19 cellular contexts compared by ENCODE assay signal in the genomic region with DNA sequence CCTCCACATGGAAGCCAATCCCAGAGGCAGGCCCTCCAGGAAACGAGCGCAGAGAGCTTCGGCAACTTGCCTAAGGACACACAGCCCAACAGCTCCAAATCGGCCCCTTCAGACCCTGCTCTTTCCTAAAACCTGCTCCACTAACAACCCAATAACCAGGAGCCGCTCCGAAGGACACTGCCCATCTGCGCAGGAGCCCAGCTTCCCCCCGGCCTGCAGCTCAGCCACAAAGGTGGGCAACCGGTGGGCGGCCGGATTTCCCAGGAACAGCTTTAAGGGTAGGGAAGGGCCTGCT. TPM values are rescaled to one million over a fixed set of nuclear protein-coding genes. Genes with fewer than 3 reads are reported as not detected.
A peak's percentile ranks its signal among the peaks of the same experiment; 100 is the strongest.
DNase-seq lines count a peak whose midpoint lies in the region; ATAC-seq and TF ChIP-seq lines count a peak whose summit lies in the region.
"Had no signal": no experiment of that assay in that cellular context is flagged by ENCODE, and none has a peak within 500 bp of the region (broad histone marks: within the 10 kb centered on the region; RNA-seq: fewer than 3 reads in every experiment).

No MANE protein-coding gene starts in this region.

- CTCF ChIA-PET in CD4-positive, alpha-beta T cell (lab: Charles Lee): no interaction called here

- H3K27ac Mint-ChIP-seq in CD4-positive, alpha-beta T cell: peak overlapping the region; percentile 14
- H3K27ac Mint-ChIP-seq in effector memory CD8-positive, alpha-beta T cell: peak overlapping the region; percentile 73 to 94
- H3K27ac Mint-ChIP-seq: GM23338, IgD-negative memory B cell had no signal

- H3K4me3 ChIP-seq in BLaER1: no peak overlapping the region
- no peak overlapping the region for H3K4me3 ChIP-seq in osteoblast (ENCODE audit: insufficient read depth, low read length)
- H3K4me3 ChIP-seq: GM23338, HAP-1 had no signal

- peaks cover 99% of the 10 kb centered on the region for H3K36me3 ChIP-seq in BLaER1
- peaks cover 26% of the 10 kb centered on the region for H3K36me3 ChIP-seq in osteoblast (ENCODE audit: insufficient read depth, low read length)

- no peaks in the 10 kb centered on the region for H3K27me3 Mint-ChIP-seq in CD4-positive, alpha-beta T cell
- H3K27me3 Mint-ChIP-seq in effector memory CD8-positive, alpha-beta T cell: no peaks in the 10 kb centered on the region
- H3K27me3 Mint-ChIP-seq: IgD-negative memory B cell had no signal

- POLR2A ChIA-PET in CD4-positive, alpha-beta T cell (lab: Charles Lee): interaction anchor here (1.2 to 1.9 kb wide), 2 partner anchors 14 to 16 kb away, joined by 4 to 5 read pairs; partner anchors contain the start of gene RAB35

- no peak overlapping the region for H2AFZ ChIP-seq in osteoblast (ENCODE audit: low read length)
- H2AFZ ChIP-seq: GM23338 had no signal

- peaks cover 54% of the 10 kb centered on the region for H3K4me1 ChIP-seq in BLaER1
- H3K4me1 ChIP-seq in osteoblast (ENCODE audit: insufficient read depth, low read length): no peaks in the 10 kb centered on the region
- H3K4me1 ChIP-seq: HAP-1 had no signal

- no peaks in the 10 kb centered on the region for H3K9me3 Mint-ChIP-seq in CD4-positive, alpha-beta T cell
- no peaks in the 10 kb centered on the region for H3K9me3 Mint-ChIP-seq in effector memory CD8-positive, alpha-beta T cell
- H3K9me3 Mint-ChIP-seq: GM23338, IgD-negative memory B cell had no signal

- peaks cover 21% of the 10 kb centered on the region for H3K4me1 Mint-ChIP-seq in CD4-positive, alpha-beta T cell (ENCODE audit: low read depth)
- peaks cover 40 to 41% of the 10 kb centered on the region in 2 donors for H3K4me1 Mint-ChIP-seq in effector memory CD8-positive, alpha-beta T cell (ENCODE audit: low read depth in 2 of 2)

- DNase-seq in CD4-positive, alpha-beta T cell: no peak
- DNase-seq in effector memory CD8-positive, alpha-beta T cell: no peak
- DNase-seq in osteoblast (ENCODE audit: insufficient read length, low spot score, missing footprints) (peak; percentile 36), NCI-H526 treated with DMSO at 0.1 percent for 48 hours (lab: John Stamatoyannopoulos, UW) (no peak), T-helper 9 cell (no peak), cortex of kidney (lab: John Stamatoyannopoulos, UW) (no peak)
- DNase-seq: MM.1S, NCI-H1417, NCI-H1694 treated with DMSO at 0.1 percent for 48 hours, NCI-H2081, NCI-H2227 treated with DMSO at 0.1 percent for 48 hours, NCI-H69, RPMI8226, SHP77 treated with DMSO at 0.1 percent for 48 hours had no signal

- peaks cover 100% of the 10 kb centered on the region for H4K20me1 ChIP-seq in BLaER1
- H4K20me1 ChIP-seq in osteoblast (ENCODE audit: insufficient read depth, low read length): peaks cover 53% of the 10 kb centered on the region

- H3K27me3 ChIP-seq in BLaER1 (no peaks in the 10 kb centered on the region), osteoblast (ENCODE audit: insufficient read depth, low read length) (no peaks in the 10 kb centered on the region)
- no peaks in the 10 kb centered on the region for H3K27me3 ChIP-seq in CD4-positive, alpha-beta T cell (ENCODE audit: control insufficient read depth, insufficient read depth, low read length)

- H3K9me3 ChIP-seq in BLaER1 (no peaks in the 10 kb centered on the region), osteoblast (ENCODE audit: low read depth, low read length) (no peaks in the 10 kb centered on the region)
- H3K9me3 ChIP-seq in CD4-positive, alpha-beta T cell (ENCODE audit: control insufficient read depth, low read length): no peaks in the 10 kb centered on the region
- H3K9me3 ChIP-seq: HAP-1 had no signal

- peak overlapping the region; percentile 84; the same call in 1 of the 2 replicates for H3K4me2 ChIP-seq in BLaER1
- H3K4me2 ChIP-seq in osteoblast (ENCODE audit: insufficient read depth, low read length): no peak overlapping the region
- H3K4me2 ChIP-seq: GM23338, KMS-11 had no signal

- peaks cover 88% of the 10 kb centered on the region for H3K36me3 Mint-ChIP-seq in CD4-positive, alpha-beta T cell (ENCODE audit: low read depth)
- peaks cover 70% of the 10 kb centered on the region for H3K36me3 Mint-ChIP-seq in effector memory CD8-positive, alpha-beta T cell (ENCODE audit: insufficient read depth)

- H3K79me2 ChIP-seq in osteoblast (ENCODE audit: insufficient read depth, low read length): peaks cover 93% of the 10 kb centered on the region

- no peak for TF ChIP-seq CTCF in CD4-positive, alpha-beta T cell (IDR thresholded peaks at IDR 0.05)
- TF ChIP-seq CTCF in osteoblast (IDR thresholded peaks at IDR 0.05; ENCODE audit: extremely low read depth, low read depth, low read length): no peak

- intact Hi-C loops in CD4-positive, alpha-beta T cell (cut with DNase I, micrococcal nuclease): no loop called here

- no peak overlapping the region for H3K9ac ChIP-seq in BLaER1
- H3K9ac ChIP-seq: KMS-11 had no signal

- no peak overlapping the region for H3K4me3 Mint-ChIP-seq in CD4-positive, alpha-beta T cell
- peak overlapping the region; percentile 43 to 52 for H3K4me3 Mint-ChIP-seq in effector memory CD8-positive, alpha-beta T cell
- H3K4me3 Mint-ChIP-seq: GM23338, IgD-negative memory B cell had no signal

- H3K27ac ChIP-seq in BLaER1 (no peak overlapping the region), osteoblast (ENCODE audit: low read depth, low read length) (no peak overlapping the region)
- H3K27ac ChIP-seq in CD4-positive, alpha-beta T cell (ENCODE audit: low read depth, low read length): no peak overlapping the region
- H3K27ac ChIP-seq: KMS-11 had no signal

- ATAC-seq in CD4-positive, alpha-beta T cell (ENCODE audit: poor library complexity): no peak
- no peak for ATAC-seq in effector memory CD8-positive, alpha-beta T cell (replicated peaks)

RNA-seq across cellular contexts. Expression of gene RAB35, which starts 13.6 kb away (rescaled TPM):
- 10 to 100 TPM; 49.7 to 53.8 TPM for total RNA-seq in CD4-positive, alpha-beta T cell
- total RNA-seq in osteoblast: 25.0 and 27.4 TPM in 2 replicates
